Comparison of ENCODE assay signal across 8 cellular contexts in genomic region chr15:76340198-76340801, GRCh38. TPM values are rescaled to one million over a fixed set of nuclear protein-coding genes. Genes with fewer than 3 reads are reported as not detected.
DNase-seq lines count a peak whose midpoint lies in the region; ATAC-seq and TF ChIP-seq lines count a peak whose summit lies in the region.

No MANE protein-coding gene starts in this region.

- H3K27ac Mint-ChIP-seq in activated T-cell treated with anti-CD3 and anti-CD28 coated beads, Interleukin-2, amount 50 U/mL, for 72 hours: no peak overlapping the region

- H3K36me3 ChIP-seq in right atrium auricular region: no peaks in the 10 kb centered on the region

- no peak overlapping the region for H3K27ac ChIP-seq in right atrium auricular region
- H3K27ac ChIP-seq in right cardiac atrium (ENCODE audit: low read length): no peak overlapping the region

- peaks cover 86% of the 10 kb centered on the region for H3K27me3 Mint-ChIP-seq in activated T-cell treated with anti-CD3 and anti-CD28 coated beads, Interleukin-2, amount 50 U/mL, for 72 hours (ENCODE audit: low read depth)

- H3K9me3 Mint-ChIP-seq in activated T-cell treated with anti-CD3 and anti-CD28 coated beads, Interleukin-2, amount 50 U/mL, for 72 hours: no peaks in the 10 kb centered on the region

- DNase-seq in Right ventricle myocardium superior (peak; percentile 50), right atrium auricular region (ENCODE audit: low spot score) (no peak), right cardiac atrium (peak in 2 of 3 donors; percentile 55 to 63), NCI-H2196 treated with DMSO at 0.1 percent for 48 hours (lab: John Stamatoyannopoulos, UW; ENCODE audit: unreplicated experiment) (no peak), SW480 (ENCODE audit: low spot score) (no peak)
- DNase-seq in activated T-cell treated with anti-CD3 and anti-CD28 coated beads, Interleukin-2, amount 50 U/mL, for 72 hours: peak; percentile 42 to 46
- DNase-seq in stimulated activated CD8-positive, alpha-beta memory T cell treated with anti-CD3 and anti-CD28 coated beads, Interleukin-4, amount 100 ng/mL, for 48 hours: peak; percentile 43

- H3K4me1 ChIP-seq in right atrium auricular region (peaks cover 0 to 72% of the 10 kb centered on the region in 2 donors), right cardiac atrium (ENCODE audit: control insufficient read depth, insufficient read depth, low read length) (peaks cover 4% of the 10 kb centered on the region)

- H3K27me3 ChIP-seq in right atrium auricular region (peaks cover 74 to 99% of the 10 kb centered on the region in 2 donors), right cardiac atrium (ENCODE audit: control insufficient read depth, insufficient read depth) (no peaks in the 10 kb centered on the region)

- H3K4me3 Mint-ChIP-seq in activated T-cell treated with anti-CD3 and anti-CD28 coated beads, Interleukin-2, amount 50 U/mL, for 72 hours: peak overlapping the region; percentile 92 to 99

- peaks cover 66% of the 10 kb centered on the region for H3K4me1 Mint-ChIP-seq in activated T-cell treated with anti-CD3 and anti-CD28 coated beads, Interleukin-2, amount 50 U/mL, for 72 hours (ENCODE audit: low read depth)

- no peak for TF ChIP-seq CTCF in right atrium auricular region (IDR thresholded peaks at IDR 0.05)

- intact Hi-C loops in Right ventricle myocardium superior (cut with DNase I): no loop called here
- intact Hi-C loops in right cardiac atrium (cut with DNase I): no loop called here

- H3K4me3 ChIP-seq in right atrium auricular region (peak overlapping the region in 1 of 2 donors; percentile 43), right cardiac atrium (ENCODE audit: low read length) (peak overlapping the region; percentile 22)

- peaks cover 0 to 14% of the 10 kb centered on the region in 2 donors for H3K36me3 Mint-ChIP-seq in activated T-cell treated with anti-CD3 and anti-CD28 coated beads, Interleukin-2, amount 50 U/mL, for 72 hours (ENCODE audit: insufficient read depth in 2 of 2)

- H3K9me3 ChIP-seq in right atrium auricular region (no peaks in the 10 kb centered on the region), right cardiac atrium (ENCODE audit: control insufficient read depth, low read length) (no peaks in the 10 kb centered on the region)

- WGBS in right cardiac atrium: 2% methylated on average over 53 of the region's 53 CpGs

- ATAC-seq in Right ventricle myocardium superior (ENCODE audit: poor library complexity): peak; percentile 34
- peak; percentile 18 to 25 for ATAC-seq in activated T-cell treated with anti-CD3 and anti-CD28 coated beads, Interleukin-2, amount 50 U/mL, for 72 hours (replicated peaks in 1 of 2)
- peak in 1 of 2 donors; percentile 10 for ATAC-seq in right cardiac atrium
- no peak for ATAC-seq in HG03139 (IDR thresholded peaks at IDR 0.05; ENCODE audit: unreplicated experiment)

RNA-seq across cellular contexts. Expression of gene ISL2, which starts 3.7 kb away (rescaled TPM):
- total RNA-seq in Right ventricle myocardium superior (not detected), right atrium auricular region (not detected), right cardiac atrium (not detected)
- under 1 TPM; 0.77 to 0.83 TPM for total RNA-seq in activated T-cell treated with anti-CD3 and anti-CD28 coated beads, Interleukin-2, amount 50 U/mL, for 72 hours
- 0.05 TPM for polyA plus RNA-seq in right cardiac atrium

RNA-seq across cellular contexts. Expression of gene ETFA, which starts 29.0 kb away (rescaled TPM):
- 539 TPM for total RNA-seq in Right ventricle myocardium superior
- total RNA-seq in right atrium auricular region: 100 to 1,000 TPM; 109 to 186 TPM
- 100 to 1,000 TPM; 143 to 158 TPM for total RNA-seq in activated T-cell treated with anti-CD3 and anti-CD28 coated beads, Interleukin-2, amount 50 U/mL, for 72 hours
- 100 to 1,000 TPM; 248 to 283 (median 250) TPM for total RNA-seq in right cardiac atrium
- polyA plus RNA-seq in right cardiac atrium: 264 TPM

Comparison
In these comparisons a context has a peak if more than half of its experiments do, and no peak if none do; other contexts are left out.
1. DNase-seq: peak in Right ventricle myocardium superior (single experiment), activated T-cell treated with anti-CD3 and anti-CD28 coated beads, Interleukin-2, amount 50 U/mL, for 72 hours (2 of 2), right cardiac atrium (2 of 3) and stimulated activated CD8-positive, alpha-beta memory T cell treated with anti-CD3 and anti-CD28 coated beads, Interleukin-4, amount 100 ng/mL, for 48 hours (single experiment); none in right atrium auricular region (single experiment), NCI-H2196 treated with DMSO at 0.1 percent for 48 hours (single experiment) and SW480 (single experiment).